Comparison of ENCODE assay signal across 22 cellular contexts in genomic region chr11:77167791-77168190, GRCh38.
"Had no signal": no experiment of that assay in that cellular context is flagged by ENCODE, and none has a peak within 500 bp of the region (broad histone marks: within the 10 kb centered on the region; RNA-seq: fewer than 3 reads in every experiment).

No MANE protein-coding gene starts in this region.

- H3K4me1 Mint-ChIP-seq: activated naive CD8-positive, alpha-beta T cell treated with anti-CD3 and anti-CD28 coated beads, Interleukin-2, amount 50 U/mL, for 24 hours; immature natural killer cell; natural killer cell; stimulated activated memory B cell treated with anti-CD40 and anti-IgM and Interleukin-4, amounts not matched to agents 10 μg/mL and 1 μg/mL and 100 μg/mL, for 72 hours had no signal

- H3K4me3 ChIP-seq: hepatocyte, right lobe of liver, thoracic aorta, upper lobe of left lung had no signal

- H3K4me2 ChIP-seq: hepatocyte had no signal

- H2AFZ ChIP-seq: hepatocyte, parathyroid adenoma had no signal

- H3K36me3 ChIP-seq: thoracic aorta, upper lobe of left lung had no signal

- H3K9me3 ChIP-seq: right lobe of liver, thoracic aorta, upper lobe of left lung had no signal

- H3K4me1 ChIP-seq: foreskin keratinocyte, parathyroid adenoma, upper lobe of left lung had no signal

- H3K4me3 Mint-ChIP-seq: activated CD4-positive, alpha-beta memory T cell treated with anti-CD3 and anti-CD28 coated beads for 36 hours; activated naive CD8-positive, alpha-beta T cell treated with anti-CD3 and anti-CD28 coated beads, Interleukin-2, amount 50 U/mL, for 24 hours; immature natural killer cell; natural killer cell; stimulated activated memory B cell treated with anti-CD40 and anti-IgM and Interleukin-4, amounts not matched to agents 10 μg/mL and 1 μg/mL and 100 μg/mL, for 72 hours; T-helper 1 cell treated with Interleukin-12 subunit alpha and Interleukin-12 subunit beta and Interleukin-4 antibody, amounts not matched to agents 30 μg/mL and 1 μg/mL, for 36 hours had no signal

- H3K27ac ChIP-seq: foreskin keratinocyte, hepatocyte, parathyroid adenoma, right lobe of liver, thoracic aorta, upper lobe of left lung had no signal

- H3K27me3 Mint-ChIP-seq: activated CD4-positive, alpha-beta memory T cell treated with anti-CD3 and anti-CD28 coated beads for 36 hours; activated naive CD8-positive, alpha-beta T cell treated with anti-CD3 and anti-CD28 coated beads, Interleukin-2, amount 50 U/mL, for 24 hours; stimulated activated memory B cell treated with anti-CD40 and anti-IgM and Interleukin-4, amounts not matched to agents 10 μg/mL and 1 μg/mL and 100 μg/mL, for 72 hours had no signal

- H3K9ac ChIP-seq: parathyroid adenoma had no signal

- H3K27me3 ChIP-seq: hepatocyte, right lobe of liver, upper lobe of left lung had no signal

- H3K9me3 Mint-ChIP-seq: activated CD4-positive, alpha-beta memory T cell treated with anti-CD3 and anti-CD28 coated beads for 36 hours; activated naive CD8-positive, alpha-beta T cell treated with anti-CD3 and anti-CD28 coated beads, Interleukin-2, amount 50 U/mL, for 24 hours; natural killer cell; stimulated activated memory B cell treated with anti-CD40 and anti-IgM and Interleukin-4, amounts not matched to agents 10 μg/mL and 1 μg/mL and 100 μg/mL, for 72 hours; T-helper 1 cell treated with Interleukin-12 subunit alpha and Interleukin-12 subunit beta and Interleukin-4 antibody, amounts not matched to agents 30 μg/mL and 1 μg/mL, for 36 hours had no signal

- FAIRE-seq: endometrium, small intestine had no signal

- H3K27ac Mint-ChIP-seq: activated CD4-positive, alpha-beta memory T cell treated with anti-CD3 and anti-CD28 coated beads for 36 hours; activated naive CD8-positive, alpha-beta T cell treated with anti-CD3 and anti-CD28 coated beads, Interleukin-2, amount 50 U/mL, for 24 hours; immature natural killer cell; natural killer cell; stimulated activated memory B cell treated with anti-CD40 and anti-IgM and Interleukin-4, amounts not matched to agents 10 μg/mL and 1 μg/mL and 100 μg/mL, for 72 hours; T-helper 1 cell treated with Interleukin-12 subunit alpha and Interleukin-12 subunit beta and Interleukin-4 antibody, amounts not matched to agents 30 μg/mL and 1 μg/mL, for 36 hours had no signal

- H3K36me3 Mint-ChIP-seq: activated CD4-positive, alpha-beta memory T cell treated with anti-CD3 and anti-CD28 coated beads for 36 hours; immature natural killer cell; natural killer cell; stimulated activated memory B cell treated with anti-CD40 and anti-IgM and Interleukin-4, amounts not matched to agents 10 μg/mL and 1 μg/mL and 100 μg/mL, for 72 hours had no signal

- DNase-seq: activated CD4-positive, alpha-beta memory T cell treated with anti-CD3 and anti-CD28 coated beads for 36 hours; activated CD4-positive, alpha-beta T cell treated with anti-CD3 and anti-CD28 coated beads for 4 hours; activated CD4-positive, CD25-positive, alpha-beta regulatory T cell; activated gamma-delta T cell; activated naive CD4-positive, alpha-beta T cell treated with anti-CD3 and anti-CD28 coated beads, Interleukin-2, amount 50 U/mL, for 16 hours; activated naive CD8-positive, alpha-beta T cell treated with anti-CD3 and anti-CD28 coated beads, Interleukin-2, amount 50 U/mL, for 24 hours; erythroblast; foreskin keratinocyte; immature natural killer cell; kidney glomerular epithelial cell; midbrain; natural killer cell; small intestine; stimulated activated CD4-positive, alpha-beta T cell treated with anti-CD3 and anti-CD28 coated beads, Interleukin-2, amount 100 ng/mL, for 24 hours; upper lobe of left lung had no signal

- H3K79me2 ChIP-seq: hepatocyte, parathyroid adenoma had no signal
